ENCODE assay signal across 25 cellular contexts in the genomic region with DNA sequence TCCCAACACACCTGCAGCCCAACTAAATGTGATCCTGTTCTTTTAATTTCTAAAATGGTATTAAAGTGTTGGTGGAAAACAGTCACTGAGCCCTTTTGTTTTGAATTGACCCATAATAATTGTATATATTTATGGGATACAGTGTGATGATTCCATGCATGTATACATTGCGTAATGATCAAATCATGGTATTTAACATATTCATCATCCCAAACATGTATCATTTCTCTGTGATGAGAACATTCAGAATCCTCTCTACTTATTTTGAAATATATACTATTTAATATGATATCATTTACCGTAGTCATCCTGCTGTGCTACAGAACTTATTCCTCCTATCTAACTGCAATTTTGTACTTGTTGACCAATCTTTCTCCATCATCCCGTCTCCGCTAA. TPM values are rescaled to one million over a fixed set of nuclear protein-coding genes. Genes with fewer than 3 reads are reported as not detected.
DNase-seq lines count a peak whose midpoint lies in the region; ATAC-seq, FAIRE-seq and TF ChIP-seq lines count a peak whose summit lies in the region.
"Had no signal": no experiment of that assay in that cellular context is flagged by ENCODE, and none has a peak within 500 bp of the region (broad histone marks: within the 10 kb centered on the region; RNA-seq: fewer than 3 reads in every experiment).

No MANE protein-coding gene starts in this region.

- no peak for ATAC-seq in GM23338
- no peak for ATAC-seq in K562
- ATAC-seq in activated CD8-positive, alpha-beta T cell treated with anti-CD3 and anti-CD28 coated beads, Interleukin-2, amount 10 ng/mL, durations not matched to agents 7 days and 5 days, result no peak

- 0 out of 2 replicates have a peak, but pooled peaks cover 8% of the 10 kb centered on the region for H3K9me2 ChIP-seq in GM23338 (ENCODE audit: insufficient read depth)

- H2AK5ac ChIP-seq in H9 (ENCODE audit: insufficient read length, low read length), result no peak overlapping the region

- H3K27me3 Mint-ChIP-seq in GM23338 (ENCODE audit: insufficient read depth, low read depth, poor library complexity), result no peaks in the 10 kb centered on the region
- no peaks in the 10 kb centered on the region for H3K27me3 Mint-ChIP-seq in H9 (ENCODE audit: low read depth)
- no peaks in the 10 kb centered on the region for H3K27me3 Mint-ChIP-seq in neural progenitor cell (ENCODE audit: insufficient read depth, low read depth)
- H3K27me3 Mint-ChIP-seq in activated CD8-positive, alpha-beta T cell treated with anti-CD3 and anti-CD28 coated beads, Interleukin-2, amount 10 ng/mL, durations not matched to agents 7 days and 5 days (ENCODE audit: low read depth), result peaks cover 13% of the 10 kb centered on the region

- no peak overlapping the region for H3K9ac ChIP-seq in H9 (ENCODE audit: extremely low read depth, insufficient read length, low read length)
- H3K9ac ChIP-seq in K562 (ENCODE audit: insufficient read depth in 1 of 2, low read depth in 2 of 2, low read length in 2 of 2), result no peak overlapping the region
- no peak overlapping the region for H3K9ac ChIP-seq in neural progenitor cell
- H3K9ac ChIP-seq: BLaER1 had no signal

- no peak for TF ChIP-seq POLR2A in K562 (conservative IDR thresholded peaks at IDR 0.05)

- no peak overlapping the region for H3K18ac ChIP-seq in H9 (ENCODE audit: insufficient read length, low read depth, low read length)

- no peak overlapping the region for H2BK12ac ChIP-seq in H9 (ENCODE audit: insufficient read length, low read depth, low read length)

- H3K4me3 Mint-ChIP-seq in GM23338 (no peak overlapping the region), H9 (no peak overlapping the region), neural progenitor cell (no peak overlapping the region)
- no peak overlapping the region for H3K4me3 Mint-ChIP-seq in activated CD8-positive, alpha-beta T cell treated with anti-CD3 and anti-CD28 coated beads, Interleukin-2, amount 10 ng/mL, durations not matched to agents 7 days and 5 days
- H3K4me3 Mint-ChIP-seq: CD4-positive, alpha-beta memory T cell; CD4-positive, CD25-positive, alpha-beta regulatory T cell; CD8-positive, alpha-beta memory T cell had no signal

- H3K4me3 ChIP-seq in GM23338 (no peak overlapping the region), K562 (no peak overlapping the region), neural progenitor cell (no peak overlapping the region)
- H3K4me3 ChIP-seq: BLaER1 had no signal

- H3K14ac ChIP-seq in H9 (ENCODE audit: insufficient read depth, low read length), result no peak overlapping the region

- TF ChIP-seq RAD21 in K562 (CRISPR knock-in tag; conservative IDR thresholded peaks at IDR 0.05 in 1 of 2, IDR thresholded peaks at IDR 0.05 in 1 of 2), result no peak

- H3K79me1 ChIP-seq in H9 (ENCODE audit: insufficient read depth, low read depth, low read length, poor library complexity, severe bottlenecking), result no peaks in the 10 kb centered on the region

- H3K23ac ChIP-seq in H9 (ENCODE audit: insufficient read length, low read depth, low read length), result no peak overlapping the region

- CTCF ChIA-PET in K562 (lab: Yijun Ruan, JAX; ENCODE audit: low intra/inter-chr PET ratio), result no interaction called here
- CTCF ChIA-PET in activated CD8-positive, alpha-beta T cell treated with anti-CD3 and anti-CD28 coated beads, Interleukin-2, amount 10 ng/mL, durations not matched to agents 7 days and 5 days (lab: Charles Lee), result no interaction called here

- in situ Hi-C loops in K562 (cut with MboI), result no loop called here
- in situ Hi-C loops in G401 (cut with HindIII; ENCODE audit: low sequenced_read_pairs), result no loop called here

- peak overlapping the region; percentile 10 for H2BK120ac ChIP-seq in H9 (ENCODE audit: low read depth, low read length, poor library complexity, severe bottlenecking)

- no TSS peak for BruUV-seq in K562 (replicated peaks; lab: Mats Ljungman, UMichigan)

- H3K23me2 ChIP-seq in H9 (ENCODE audit: insufficient read length, low read depth, low read length, poor library complexity, severe bottlenecking), result no peaks in the 10 kb centered on the region

- H3F3A ChIP-seq in GM23338 (replicated peaks; ENCODE audit: low read depth), result no peaks in the 10 kb centered on the region
- no peaks in the 10 kb centered on the region for H3F3A ChIP-seq in neural progenitor cell (ENCODE audit: low read depth)

- H4K20me1 ChIP-seq in GM23338 (replicated peaks; ENCODE audit: insufficient read depth) (no peaks in the 10 kb centered on the region), H9 (ENCODE audit: control insufficient read depth, insufficient read depth, insufficient read length) (no peaks in the 10 kb centered on the region), K562 (replicated peaks; ENCODE audit: control insufficient read depth, insufficient read depth, low read length) (no peaks in the 10 kb centered on the region), neural progenitor cell (ENCODE audit: low read depth) (no peaks in the 10 kb centered on the region)
- H4K20me1 ChIP-seq: BLaER1 had no signal

- no peaks in the 10 kb centered on the region for H3K9me3 ChIP-seq in H9 (ENCODE audit: control insufficient read depth, low read depth, low read length)
- H3K9me3 ChIP-seq in K562 (replicated peaks; ENCODE audit: control insufficient read depth, insufficient read depth, low read depth, low read length), result no peaks in the 10 kb centered on the region
- H3K9me3 ChIP-seq in neural progenitor cell (ENCODE audit: low read depth), result no peaks in the 10 kb centered on the region
- H3K9me3 ChIP-seq: BE2C, BLaER1 had no signal

- H3K4me1 ChIP-seq in GM23338 (ENCODE audit: insufficient read depth), result peaks cover 9% of the 10 kb centered on the region
- H3K4me1 ChIP-seq in H9 (ENCODE audit: insufficient read depth, low read length), result no peaks in the 10 kb centered on the region
- H3K4me1 ChIP-seq in K562 (replicated peaks in 1 of 2; ENCODE audit: control insufficient read depth in 2 of 2, insufficient read depth in 2 of 2, low read length in 2 of 2), result no peaks in the 10 kb centered on the region
- no peaks in the 10 kb centered on the region for H3K4me1 ChIP-seq in neural progenitor cell
- H3K4me1 ChIP-seq: BE2C, BLaER1 had no signal

- no peaks in the 10 kb centered on the region for H3K9me1 ChIP-seq in K562 (ENCODE audit: control insufficient read depth, insufficient read depth, low read length)

- POLR2A ChIA-PET in K562 (lab: Yijun Ruan, JAX), result no interaction called here
- POLR2A ChIA-PET in activated CD8-positive, alpha-beta T cell treated with anti-CD3 and anti-CD28 coated beads, Interleukin-2, amount 10 ng/mL, durations not matched to agents 7 days and 5 days (lab: Charles Lee), result no interaction called here

- no peak overlapping the region for H4K91ac ChIP-seq in H9 (ENCODE audit: insufficient read length, low read depth, low read length)

- H3T11ph ChIP-seq in H9 (ENCODE audit: low read length), result peak overlapping the region; percentile 77

- FAIRE-seq in K562 (lab: Jason Lieb, UNC), result no peak
- FAIRE-seq: A204.1, GM12891, GM19239 had no signal

- WGBS in H9 (ENCODE audit: extremely low coverage, insufficient read length, low lambda C conversion rate), result no CpG with 5 or more reads among the region's 4 CpGs
- WGBS in K562 (ENCODE audit: insufficient coverage, low coverage, missing lambda C conversion rate), result 14% methylated on average over 2 of the region's 4 CpGs

- H3K36me3 Mint-ChIP-seq in GM23338 (ENCODE audit: low read depth) (no peaks in the 10 kb centered on the region), H9 (ENCODE audit: insufficient read depth in 1 of 3, low read depth in 3 of 3) (no peaks in the 10 kb centered on the region), neural progenitor cell (no peaks in the 10 kb centered on the region)
- H3K36me3 Mint-ChIP-seq in activated CD8-positive, alpha-beta T cell treated with anti-CD3 and anti-CD28 coated beads, Interleukin-2, amount 10 ng/mL, durations not matched to agents 7 days and 5 days (ENCODE audit: low read depth), result no peaks in the 10 kb centered on the region
- H3K36me3 Mint-ChIP-seq: CD14-positive monocyte; CD4-positive, alpha-beta memory T cell; CD4-positive, CD25-positive, alpha-beta regulatory T cell; CD8-positive, alpha-beta memory T cell had no signal

- H3K27me3 ChIP-seq in GM23338 (ENCODE audit: insufficient read depth) (no peaks in the 10 kb centered on the region), H9 (ENCODE audit: insufficient read depth, low read length) (no peaks in the 10 kb centered on the region), K562 (ENCODE audit: control insufficient read depth in 2 of 2, insufficient read depth in 2 of 2, low read length in 2 of 2) (peaks cover 12 to 35% of the 10 kb centered on the region in 2 experiments; a peak in 4 of 5 replicates), neural progenitor cell (no peaks in the 10 kb centered on the region)
- H3K27me3 ChIP-seq: BE2C, BLaER1 had no signal

- no peak overlapping the region for H4K8ac ChIP-seq in H9 (replicated peaks; ENCODE audit: insufficient read length, low read depth, low read length)

- H3K56ac ChIP-seq in H9 (ENCODE audit: insufficient read length, low read depth, low read length), result no peak overlapping the region

- intact Hi-C loops in K562 (cut with micrococcal nuclease), result no loop called here

- H2AFZ ChIP-seq in GM23338 (no peak overlapping the region), H9 (ENCODE audit: low read length) (no peak overlapping the region), K562 (ENCODE audit: low read depth, low read length) (no peak overlapping the region), neural progenitor cell (replicated peaks) (no peak overlapping the region)

- DNase-seq in GM23338 (ENCODE audit: low spot score) (no peak), H9 (no peak), K562 (ENCODE audit: extremely low read depth in 1 of 4, low spot score in 3 of 4) (no peak), neural progenitor cell (ENCODE audit: low spot score) (no peak), NCI-H1048 (lab: John Stamatoyannopoulos, UW) (no peak), G401 (ENCODE audit: low spot score) (no peak)
- DNase-seq in activated CD8-positive, alpha-beta T cell treated with anti-CD3 and anti-CD28 coated beads, Interleukin-2, amount 10 ng/mL, durations not matched to agents 7 days and 5 days, result no peak
- DNase-seq: 8988T; ACHN; BE2C; C1 segment of cervical spinal cord; CD4-positive, alpha-beta memory T cell; CD4-positive, CD25-positive, alpha-beta regulatory T cell; CD8-positive, alpha-beta memory T cell; COR-L47; DMS 273 treated with DMSO at 0.1 percent for 48 hours; DMS153; DMS53; DMS79 treated with DMSO at 0.1 percent for 48 hours; GDM1 had no signal

- peak overlapping the region; percentile 6; the same call in 1 of the 2 replicates for H3K4me2 ChIP-seq in GM23338
- no peak overlapping the region for H3K4me2 ChIP-seq in H9 (ENCODE audit: insufficient read depth, insufficient read length, low read length)
- H3K4me2 ChIP-seq in K562 (ENCODE audit: insufficient read depth, low read length), result no peak overlapping the region
- H3K4me2 ChIP-seq in neural progenitor cell, result no peak overlapping the region
- H3K4me2 ChIP-seq: BLaER1 had no signal

- H3K9me3 Mint-ChIP-seq in GM23338 (no peaks in the 10 kb centered on the region), H9 (no peaks in the 10 kb centered on the region), neural progenitor cell (no peaks in the 10 kb centered on the region)
- no peaks in the 10 kb centered on the region for H3K9me3 Mint-ChIP-seq in activated CD8-positive, alpha-beta T cell treated with anti-CD3 and anti-CD28 coated beads, Interleukin-2, amount 10 ng/mL, durations not matched to agents 7 days and 5 days (ENCODE audit: insufficient read depth)
- H3K9me3 Mint-ChIP-seq: CD14-positive monocyte; CD4-positive, CD25-positive, alpha-beta regulatory T cell had no signal

- no peak overlapping the region for H3K4ac ChIP-seq in H9 (ENCODE audit: low read depth, low read length)

- no peak overlapping the region for H2BK5ac ChIP-seq in H9 (ENCODE audit: insufficient read length, low read length)

- no peak overlapping the region for H3K27ac Mint-ChIP-seq in GM23338
- peak overlapping the region in 1 of 3 experiments; percentile 32; a peak in 2 of 7 replicates for H3K27ac Mint-ChIP-seq in H9
- H3K27ac Mint-ChIP-seq in neural progenitor cell, result peak overlapping the region; percentile 62
- no peak overlapping the region for H3K27ac Mint-ChIP-seq in activated CD8-positive, alpha-beta T cell treated with anti-CD3 and anti-CD28 coated beads, Interleukin-2, amount 10 ng/mL, durations not matched to agents 7 days and 5 days
- H3K27ac Mint-ChIP-seq: CD14-positive monocyte; CD4-positive, alpha-beta memory T cell; CD8-positive, alpha-beta memory T cell had no signal

- TF ChIP-seq CTCF in GM23338 (conservative IDR thresholded peaks at IDR 0.05; ENCODE audit: low read depth in 2 of 2), result no peak
- no peak for TF ChIP-seq CTCF in H9 (conservative IDR thresholded peaks at IDR 0.05)
- no peak for TF ChIP-seq CTCF in K562 (IDR thresholded peaks at IDR 0.05 in 2 of 3, conservative IDR thresholded peaks at IDR 0.05 in 1 of 3; ENCODE audit: insufficient read depth in 2 of 3, low read depth in 1 of 3, low read length in 3 of 3)
- no peak for TF ChIP-seq CTCF in neural progenitor cell (IDR thresholded peaks at IDR 0.05)

- no peak overlapping the region for H2BK15ac ChIP-seq in H9 (ENCODE audit: low read depth, low read length)

- no peak overlapping the region for H2BK20ac ChIP-seq in H9 (ENCODE audit: low read depth, low read length, poor library complexity, severe bottlenecking)

- TF ChIP-seq EP300 in K562 (IDR thresholded peaks at IDR 0.05; ENCODE audit: low read length), result no peak

- H3K27ac ChIP-seq in GM23338 (ENCODE audit: low read depth) (no peak overlapping the region), H9 (ENCODE audit: insufficient read length, low read depth, low read length) (no peak overlapping the region), K562 (ENCODE audit: extremely low read depth, low read depth, low read length) (no peak overlapping the region), neural progenitor cell (no peak overlapping the region)
- H3K27ac ChIP-seq: BLaER1 had no signal

- H3K4me1 Mint-ChIP-seq in GM23338 (peaks cover 10% of the 10 kb centered on the region), H9 (peaks cover 9 to 19% of the 10 kb centered on the region in 2 experiments), neural progenitor cell (peaks cover 7% of the 10 kb centered on the region)
- no peaks in the 10 kb centered on the region for H3K4me1 Mint-ChIP-seq in activated CD8-positive, alpha-beta T cell treated with anti-CD3 and anti-CD28 coated beads, Interleukin-2, amount 10 ng/mL, durations not matched to agents 7 days and 5 days (ENCODE audit: low read depth)
- H3K4me1 Mint-ChIP-seq: CD14-positive monocyte; CD4-positive, alpha-beta memory T cell; CD4-positive, CD25-positive, alpha-beta regulatory T cell; CD8-positive, alpha-beta memory T cell had no signal

- H3K36me3 ChIP-seq in GM23338 (ENCODE audit: insufficient read depth) (no peaks in the 10 kb centered on the region), K562 (ENCODE audit: control insufficient read depth, insufficient read depth, low read length) (no peaks in the 10 kb centered on the region), neural progenitor cell (no peaks in the 10 kb centered on the region)
- H3K36me3 ChIP-seq: BE2C, BLaER1 had no signal

- no peak overlapping the region for H4K5ac ChIP-seq in H9 (ENCODE audit: insufficient read length, low read depth, low read length)

- H3K79me2 ChIP-seq in GM23338 (replicated peaks; ENCODE audit: insufficient read depth) (no peaks in the 10 kb centered on the region), H9 (ENCODE audit: insufficient read depth, low read length) (no peaks in the 10 kb centered on the region), K562 (ENCODE audit: control insufficient read depth, insufficient read depth, low read length) (no peaks in the 10 kb centered on the region), neural progenitor cell (ENCODE audit: low read depth) (no peaks in the 10 kb centered on the region)

RNA-seq across cellular contexts. Expression of a gene that starts 14.0 kb away (rescaled TPM):
- total RNA-seq in GM23338 (2014; rRNA removed; shearing (Covaris generic)), result 230 and 246 TPM in 2 replicates
- 78.1 and 89.5 TPM in 2 replicates for polyA plus RNA-seq in GM23338 (2016; fragmentation: Nextera tagmentation; extraction: Ambion mirVana)
- total RNA-seq in H9 (2021), result 251 and 256 TPM in 2 replicates
- 67.4 and 250 TPM in 2 replicates for total RNA-seq in K562 (2011; cell fraction: chromatin; rRNA removed; ENCODE audit: low replicate concordance)
- total RNA-seq in K562 (2011; cell fraction: nucleolus; rRNA removed), result 31.9 and 47.6 TPM in 2 replicates
- total RNA-seq in K562 (2011; cell fraction: nucleoplasm; rRNA removed), result 49.3 and 53.9 TPM in 2 replicates
- total RNA-seq in K562 (2014; rRNA removed), result 83.7 and 92.6 TPM in 2 replicates
- 41.3 and 48.4 TPM in 2 replicates for total RNA-seq in K562 (2014; rRNA removed; fragmentation: Illumina TruSeq; extraction: Trizol)
- 38.5 and 39.7 TPM in 2 replicates for total RNA-seq in K562 (2015; rRNA removed; fragmentation: Illumina TruSeq; extraction: Trizol)
- 90.1 and 95.3 TPM in 2 replicates for total RNA-seq in K562 (2021)
- 34.6 and 38.8 TPM in 2 replicates for polyA plus RNA-seq in K562 (2011; rRNA removed)
- polyA plus RNA-seq in K562 (2011; cell fraction: cytosol; rRNA removed), result 27.1 and 27.6 TPM in 2 replicates
- 41.9 and 53.7 TPM in 2 replicates for polyA plus RNA-seq in K562 (2011; cell fraction: nucleus; rRNA removed)
- 35.6 and 48.6 TPM in 2 replicates for polyA plus RNA-seq in K562 (2012)
- polyA plus RNA-seq in K562 (2014; fragmentation: Illumina TruSeq; extraction: Trizol), result 59.0 and 68.9 TPM in 2 replicates
- polyA plus RNA-seq in K562 (2014; fragmentation: Nextera tagmentation; extraction: Ambion mirVana), result 10 to 100 TPM; 16.3 to 26.1 TPM
- polyA plus RNA-seq in K562 (2014; rRNA removed), result 38.7 and 39.3 TPM in 2 replicates
- polyA minus RNA-seq in K562 (2011; rRNA and poly(A)+ RNA removed), result 95.5 and 107 TPM in 2 replicates
- polyA minus RNA-seq in K562 (2011; cell fraction: cytosol; rRNA and poly(A)+ RNA removed), result 77.2 and 89.1 TPM in 2 replicates
- polyA minus RNA-seq in K562 (2011; cell fraction: nucleus; rRNA and poly(A)+ RNA removed), result 28.9 and 59.1 TPM in 2 replicates
- total RNA-seq in neural progenitor cell (ENCODE audit: low replicate concordance), result 160 and 213 TPM in 2 replicates
- 1 to 10 TPM; 7.7 to 8.1 TPM for total RNA-seq in activated CD8-positive, alpha-beta T cell treated with anti-CD3 and anti-CD28 coated beads, Interleukin-2, amount 10 ng/mL, durations not matched to agents 7 days and 5 days
- total RNA-seq in G401 (2014; rRNA removed; shearing (Covaris generic)), result 57.8 and 147 TPM in 2 replicates
